Comparison of ENCODE assay signal across 22 cellular contexts in the genomic region with DNA sequence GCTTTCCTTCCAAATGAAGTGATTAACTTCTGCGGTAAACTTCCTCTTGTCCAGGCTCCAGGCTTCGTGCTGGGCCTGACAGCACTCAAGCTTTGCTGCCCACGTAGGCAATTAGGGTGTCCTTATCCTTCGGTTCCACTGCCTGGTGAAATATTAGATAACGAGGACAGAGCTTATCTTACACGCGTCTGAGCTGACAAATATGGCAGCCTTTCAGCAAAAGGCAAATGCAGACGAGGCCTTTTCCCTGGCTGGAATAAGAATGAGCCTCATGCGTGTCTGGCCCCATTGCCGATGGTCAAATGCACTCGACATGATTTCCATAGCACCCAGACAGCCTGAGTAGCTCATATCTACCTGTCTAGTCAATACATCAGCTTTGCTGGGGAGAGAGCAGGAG.
DNase-seq lines count a peak whose midpoint lies in the region; ATAC-seq and TF ChIP-seq lines count a peak whose summit lies in the region.
"Had no signal": no experiment of that assay in that cellular context is flagged by ENCODE, and none has a peak within 500 bp of the region (broad histone marks: within the 10 kb centered on the region; RNA-seq: fewer than 3 reads in every experiment).

No MANE protein-coding gene starts in this region.

- peaks cover 36% of the 10 kb centered on the region for H3K4me1 Mint-ChIP-seq in T-helper 17 cell
- H3K4me1 Mint-ChIP-seq in osteocyte (ENCODE audit: unreplicated experiment) = no peaks in the 10 kb centered on the region
- no peaks in the 10 kb centered on the region for H3K4me1 Mint-ChIP-seq in WTC11

- H3K4me2 ChIP-seq in BLaER1 = peak overlapping the region; percentile 33; the same call in 1 of the 2 replicates
- H3K4me2 ChIP-seq: neural progenitor cell had no signal

- H3K27ac Mint-ChIP-seq in T-helper 17 cell (peak overlapping the region; percentile 89), osteocyte (ENCODE audit: unreplicated experiment) (no peak overlapping the region), WTC11 (no peak overlapping the region)
- H3K27ac Mint-ChIP-seq: activated CD8-positive, alpha-beta memory T cell treated with anti-CD3 and anti-CD28 coated beads, Interleukin-2, amount 10 ng/mL, durations not matched to agents 7 days and 5 days; effector memory CD8-positive, alpha-beta T cell; T-helper 1 cell treated with Interleukin-12 subunit alpha and Interleukin-12 subunit beta and Interleukin-4 antibody, amounts not matched to agents 30 μg/mL and 1 μg/mL, for 36 hours had no signal

- H3K9me3 Mint-ChIP-seq in osteocyte (ENCODE audit: unreplicated experiment) (no peaks in the 10 kb centered on the region), WTC11 (no peaks in the 10 kb centered on the region)
- H3K9me3 Mint-ChIP-seq: effector memory CD8-positive, alpha-beta T cell; neural progenitor cell; T-helper 1 cell treated with Interleukin-12 subunit alpha and Interleukin-12 subunit beta and Interleukin-4 antibody, amounts not matched to agents 30 μg/mL and 1 μg/mL, for 36 hours had no signal

- no peak overlapping the region for H3K4me3 ChIP-seq in BLaER1
- H3K4me3 ChIP-seq: neural progenitor cell, tibial artery had no signal

- H3K9me3 ChIP-seq in BLaER1 = no peaks in the 10 kb centered on the region
- H3K9me3 ChIP-seq in T-helper 17 cell (ENCODE audit: control insufficient read depth, low read length, poor library complexity, severe bottlenecking) = no peaks in the 10 kb centered on the region
- H3K9me3 ChIP-seq: tibial artery had no signal

- H3K27ac ChIP-seq in BLaER1 = no peak overlapping the region
- H3K27ac ChIP-seq: neural progenitor cell, tibial artery had no signal

- H3K27me3 ChIP-seq in BLaER1 = no peaks in the 10 kb centered on the region
- H3K27me3 ChIP-seq: neural progenitor cell, tibial artery had no signal

- no peak for TF ChIP-seq CTCF in osteocyte (IDR thresholded peaks at IDR 0.05)
- TF ChIP-seq CTCF in WTC11 (IDR thresholded peaks at IDR 0.05) = no peak

- CTCF ChIA-PET in WTC11 (lab: Charles Lee) = no interaction called here

- DNase-seq in T-helper 17 cell (no peak), Right ventricle myocardium superior (no peak), osteocyte (ENCODE audit: extremely low spot score, unreplicated experiment) (peak; percentile 42), hypothalamus (lab: John Stamatoyannopoulos, UW) (no peak), WTC11 (ENCODE audit: low spot score) (no peak)
- DNase-seq: ACHN; activated CD4-positive, CD25-positive, alpha-beta regulatory T cell treated with anti-CD3 and anti-CD28 coated beads, Interleukin-2, amount 50 U/mL, for 72 hours; activated CD8-positive, alpha-beta memory T cell treated with anti-CD3 and anti-CD28 coated beads, Interleukin-2, amount 10 ng/mL, durations not matched to agents 7 days and 5 days; effector memory CD8-positive, alpha-beta T cell; hippocampal formation; IMR-90; midbrain; NCI-H2081; NCI-H510A treated with DMSO at 0.1 percent for 48 hours; stimulated activated CD4-positive, alpha-beta T cell treated with anti-CD3 and anti-CD28 coated beads, Interleukin-15, amount 100 ng/mL, for 24 hours; stimulated activated naive CD4-positive, alpha-beta T cell; tibial artery had no signal

- H3K4me1 ChIP-seq in BLaER1 = peaks cover 87% of the 10 kb centered on the region
- H3K4me1 ChIP-seq: neural progenitor cell, tibial artery had no signal

- H3K36me3 Mint-ChIP-seq in T-helper 17 cell (ENCODE audit: low read depth) = peaks cover 4% of the 10 kb centered on the region
- H3K36me3 Mint-ChIP-seq in osteocyte (ENCODE audit: unreplicated experiment) = no peaks in the 10 kb centered on the region
- H3K36me3 Mint-ChIP-seq in WTC11 = no peaks in the 10 kb centered on the region
- H3K36me3 Mint-ChIP-seq: neural progenitor cell had no signal

- intact Hi-C loops in Right ventricle myocardium superior (cut with DNase I) = no loop called here

- H3K27me3 Mint-ChIP-seq in T-helper 17 cell (no peaks in the 10 kb centered on the region), osteocyte (ENCODE audit: unreplicated experiment) (no peaks in the 10 kb centered on the region), WTC11 (ENCODE audit: low read depth) (no peaks in the 10 kb centered on the region)
- H3K27me3 Mint-ChIP-seq: activated CD8-positive, alpha-beta memory T cell treated with anti-CD3 and anti-CD28 coated beads, Interleukin-2, amount 10 ng/mL, durations not matched to agents 7 days and 5 days; effector memory CD8-positive, alpha-beta T cell had no signal

- no peak overlapping the region for H3K4me3 Mint-ChIP-seq in T-helper 17 cell
- H3K4me3 Mint-ChIP-seq in osteocyte (ENCODE audit: unreplicated experiment) = no peak overlapping the region
- no peak overlapping the region for H3K4me3 Mint-ChIP-seq in WTC11
- H3K4me3 Mint-ChIP-seq: activated CD8-positive, alpha-beta memory T cell treated with anti-CD3 and anti-CD28 coated beads, Interleukin-2, amount 10 ng/mL, durations not matched to agents 7 days and 5 days; effector memory CD8-positive, alpha-beta T cell; neural progenitor cell; T-helper 1 cell treated with Interleukin-12 subunit alpha and Interleukin-12 subunit beta and Interleukin-4 antibody, amounts not matched to agents 30 μg/mL and 1 μg/mL, for 36 hours had no signal

- peaks cover 78% of the 10 kb centered on the region for H4K20me1 ChIP-seq in BLaER1

- peaks cover 43% of the 10 kb centered on the region for H3K36me3 ChIP-seq in BLaER1
- H3K36me3 ChIP-seq: neural progenitor cell, tibial artery had no signal

- H3K9ac ChIP-seq in BLaER1 = no peak overlapping the region
- H3K9ac ChIP-seq: neural progenitor cell had no signal

- ATAC-seq in T-helper 17 cell = no peak
- ATAC-seq in Right ventricle myocardium superior (ENCODE audit: poor library complexity) = peak; percentile 82
- no peak for ATAC-seq in GM18858 (IDR thresholded peaks at IDR 0.05; ENCODE audit: unreplicated experiment)
- ATAC-seq in GM21526 (IDR thresholded peaks at IDR 0.05; ENCODE audit: low FRiP score, unreplicated experiment) = no peak
- ATAC-seq in WTC11 = no peak
- ATAC-seq: activated CD8-positive, alpha-beta memory T cell treated with anti-CD3 and anti-CD28 coated beads, Interleukin-2, amount 10 ng/mL, durations not matched to agents 7 days and 5 days; effector memory CD8-positive, alpha-beta T cell had no signal

- POLR2A ChIA-PET in WTC11 (lab: Charles Lee) = interaction anchor here (1.1 kb wide), 1 partner anchor 22 kb away, joined by 3 read pairs; no protein-coding TSS in a partner anchor

TF ChIP-seq in WTC11, 78 proteins besides CTCF, POLR2A, EP300 and RAD21:
- TF ChIP-seq JAZF1 (CRISPR knock-in tag; IDR thresholded peaks at IDR 0.05) (no peak), E2F1 (CRISPR knock-in tag; IDR thresholded peaks at IDR 0.05) (no peak), TP53 (CRISPR knock-in tag; IDR thresholded peaks at IDR 0.05) (no peak), ZNF416 (CRISPR knock-in tag; IDR thresholded peaks at IDR 0.05) (no peak), SMAD4 (CRISPR knock-in tag; IDR thresholded peaks at IDR 0.05) (no peak), CREB1 (CRISPR knock-in tag; IDR thresholded peaks at IDR 0.05) (no peak), PRDM15 (CRISPR knock-in tag; IDR thresholded peaks at IDR 0.05) (no peak)
- TF ChIP-seq, protein P1, sequence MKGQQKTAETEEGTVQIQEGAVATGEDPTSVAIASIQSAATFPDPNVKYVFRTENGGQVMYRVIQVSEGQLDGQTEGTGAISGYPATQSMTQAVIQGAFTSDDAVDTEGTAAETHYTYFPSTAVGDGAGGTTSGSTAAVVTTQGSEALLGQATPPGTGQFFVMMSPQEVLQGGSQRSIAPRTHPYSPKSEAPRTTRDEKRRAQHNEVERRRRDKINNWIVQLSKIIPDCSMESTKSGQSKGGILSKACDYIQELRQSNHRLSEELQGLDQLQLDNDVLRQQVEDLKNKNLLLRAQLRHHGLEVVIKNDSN (CRISPR knock-in tag; IDR thresholded peaks at IDR 0.05) = no peak
